Comparison of ENCODE assay signal across 8 cellular contexts in genomic region chr5:32193591-32193990, GRCh38. TPM values are rescaled to one million over a fixed set of nuclear protein-coding genes. Genes with fewer than 3 reads are reported as not detected.
DNase-seq lines count a peak whose midpoint lies in the region; ATAC-seq and TF ChIP-seq lines count a peak whose summit lies in the region.

No MANE protein-coding gene starts in this region.

- 0 out of 2 replicates have a peak, but pooled peaks cover under 1% of the 10 kb centered on the region for H3K9me3 ChIP-seq in OCI-LY1 (ENCODE audit: low read length)
- H3K9me3 ChIP-seq in T-helper 17 cell (ENCODE audit: control insufficient read depth, low read length, poor library complexity, severe bottlenecking) = no peaks in the 10 kb centered on the region

- no peaks in the 10 kb centered on the region for H3K36me3 ChIP-seq in OCI-LY1 (ENCODE audit: insufficient read depth, low read length)

- H3K27me3 Mint-ChIP-seq in IgD-negative memory B cell (peaks cover 5% of the 10 kb centered on the region), osteocyte (ENCODE audit: unreplicated experiment) (no peaks in the 10 kb centered on the region), T-helper 17 cell (peaks cover 27% of the 10 kb centered on the region)

- no peaks in the 10 kb centered on the region for H4K20me1 ChIP-seq in OCI-LY1 (ENCODE audit: insufficient read depth, low read length)

- H3F3A ChIP-seq in OCI-LY1 (ENCODE audit: insufficient read depth, low read length) = no peaks in the 10 kb centered on the region

- H3K4me3 Mint-ChIP-seq in IgD-negative memory B cell = peak overlapping the region in 3 of 4 donors; percentile 57 to 82 (median 69)
- peak overlapping the region; percentile 8 for H3K4me3 Mint-ChIP-seq in osteocyte (ENCODE audit: unreplicated experiment)
- H3K4me3 Mint-ChIP-seq in T-helper 17 cell = no peak overlapping the region

- H3K27me3 ChIP-seq in OCI-LY1 (ENCODE audit: insufficient read depth, low read length) = no peaks in the 10 kb centered on the region

- no peaks in the 10 kb centered on the region for H3K79me2 ChIP-seq in OCI-LY1 (ENCODE audit: insufficient read depth, low read length)

- H3K4me1 Mint-ChIP-seq in IgD-negative memory B cell (peaks cover 5 to 8% (median 6%) of the 10 kb centered on the region in 3 donors), osteocyte (ENCODE audit: unreplicated experiment) (peaks cover 18% of the 10 kb centered on the region), T-helper 17 cell (no peaks in the 10 kb centered on the region)

- H3K4me3 ChIP-seq in OCI-LY1 (ENCODE audit: low read depth, low read length, poor library complexity, severe bottlenecking) (peak overlapping the region; percentile 20), epithelial cell of proximal tubule (ENCODE audit: low read depth, low read length) (peak overlapping the region; percentile 33)

- H3K27ac ChIP-seq in OCI-LY1 (ENCODE audit: low read depth, low read length, poor library complexity, severe bottlenecking) = no peak overlapping the region

- H3K9me2 ChIP-seq in OCI-LY1 (ENCODE audit: low read depth, low read length) = no peaks in the 10 kb centered on the region

- H3K9ac ChIP-seq in OCI-LY1 (ENCODE audit: low read length) = no peak overlapping the region

- TF ChIP-seq CTCF in OCI-LY1 (IDR thresholded peaks at IDR 0.05; ENCODE audit: low read length) (no peak), epithelial cell of proximal tubule (conservative IDR thresholded peaks at IDR 0.05; ENCODE audit: low read depth, low read length) (no peak), osteocyte (IDR thresholded peaks at IDR 0.05) (no peak)

- H3K4me1 ChIP-seq in OCI-LY1 (ENCODE audit: insufficient read depth, low read length, severe bottlenecking) = peaks cover 10% of the 10 kb centered on the region

- peak; percentile 87 for ATAC-seq in GM18511 (IDR thresholded peaks at IDR 0.05; ENCODE audit: unreplicated experiment)
- ATAC-seq in T-helper 17 cell = no peak
- ATAC-seq in HG03442 (IDR thresholded peaks at IDR 0.05; ENCODE audit: unreplicated experiment) = no peak

- H3K4me2 ChIP-seq in OCI-LY1 (ENCODE audit: low read length) = peak overlapping the region; percentile 36; the same call in 1 of the 2 replicates

- peak overlapping the region in 2 of 3 donors; percentile 29 to 82 for H3K27ac Mint-ChIP-seq in IgD-negative memory B cell
- H3K27ac Mint-ChIP-seq in osteocyte (ENCODE audit: unreplicated experiment) = peak overlapping the region; percentile 64
- no peak overlapping the region for H3K27ac Mint-ChIP-seq in T-helper 17 cell

- DNase-seq in epithelial cell of proximal tubule (ENCODE audit: low read depth) (no peak), osteocyte (ENCODE audit: extremely low spot score, unreplicated experiment) (no peak), T-helper 17 cell (no peak), GM19240 (ENCODE audit: insufficient read length, low spot score) (no peak)

- H2AFZ ChIP-seq in OCI-LY1 (ENCODE audit: low read length) = no peak overlapping the region

- no peaks in the 10 kb centered on the region for H3K9me3 Mint-ChIP-seq in IgD-negative memory B cell
- no peaks in the 10 kb centered on the region for H3K9me3 Mint-ChIP-seq in osteocyte (ENCODE audit: unreplicated experiment)

- no peaks in the 10 kb centered on the region for H3K36me3 Mint-ChIP-seq in IgD-negative memory B cell
- H3K36me3 Mint-ChIP-seq in osteocyte (ENCODE audit: unreplicated experiment) = no peaks in the 10 kb centered on the region
- peaks cover 3% of the 10 kb centered on the region for H3K36me3 Mint-ChIP-seq in T-helper 17 cell (ENCODE audit: low read depth)

RNA-seq across cellular contexts. Expression of gene GOLPH3, which starts 19.5 kb away (rescaled TPM):
- polyA plus RNA-seq in IgD-negative memory B cell = 99.2 TPM
- total RNA-seq in epithelial cell of proximal tubule (65.0 and 83.8 TPM in 2 replicates), osteocyte (91.2 and 94.9 TPM in 2 replicates), T-helper 17 cell (10 to 100 TPM; 59.1 to 61.9 TPM)
